In genomic region chr2:102992607-102993006, GRCh38 we compare ENCODE assay signal across 34 cellular contexts.
DNase-seq lines count a peak whose midpoint lies in the region; ATAC-seq, FAIRE-seq and TF ChIP-seq lines count a peak whose summit lies in the region.
"Had no signal": no experiment of that assay in that cellular context is flagged by ENCODE, and none has a peak within 500 bp of the region (broad histone marks: within the 10 kb centered on the region; RNA-seq: fewer than 3 reads in every experiment).

No MANE protein-coding gene starts in this region.

- TF ChIP-seq CTCF in A549 (IDR thresholded peaks at IDR 0.05) (no peak), HEK293 (tag by site-specific recombination; IDR thresholded peaks at IDR 0.05) (no peak), WTC11 (IDR thresholded peaks at IDR 0.05) (no peak)

- H3K4me2 ChIP-seq in A549: no peak overlapping the region
- H3K4me2 ChIP-seq: BLaER1; BLaER1 treated with 17β-estradiol and CSF1 and Interleukin-3, amounts not matched to agents 10 nM and 100 nM had no signal

- H3K9me3 Mint-ChIP-seq in WTC11: no peaks in the 10 kb centered on the region
- H3K9me3 Mint-ChIP-seq in activated T-cell treated with anti-CD3 and anti-CD28 coated beads, Interleukin-2, amount 50 U/mL, for 4 hours: no peaks in the 10 kb centered on the region
- no peaks in the 10 kb centered on the region for H3K9me3 Mint-ChIP-seq in stimulated activated naive B cell treated with anti-CD40 and anti-IgM and Interleukin-4, amounts not matched to agents 10 μg/mL and 1 μg/mL and 100 μg/mL, for 72 hours
- H3K9me3 Mint-ChIP-seq: CD8-positive, alpha-beta T cell had no signal

- H3K36me3 Mint-ChIP-seq in WTC11: no peaks in the 10 kb centered on the region
- H3K36me3 Mint-ChIP-seq in activated T-cell treated with anti-CD3 and anti-CD28 coated beads, Interleukin-2, amount 50 U/mL, for 4 hours (ENCODE audit: insufficient read depth): no peaks in the 10 kb centered on the region
- no peaks in the 10 kb centered on the region for H3K36me3 Mint-ChIP-seq in stimulated activated naive B cell treated with anti-CD40 and anti-IgM and Interleukin-4, amounts not matched to agents 10 μg/mL and 1 μg/mL and 100 μg/mL, for 72 hours
- H3K36me3 Mint-ChIP-seq: CD14-positive monocyte; CD4-positive, alpha-beta memory T cell; CD4-positive, CD25-positive, alpha-beta regulatory T cell; CD8-positive, alpha-beta memory T cell; CD8-positive, alpha-beta T cell had no signal

- no peaks in the 10 kb centered on the region for H3K4me1 Mint-ChIP-seq in WTC11
- H3K4me1 Mint-ChIP-seq in activated T-cell treated with anti-CD3 and anti-CD28 coated beads, Interleukin-2, amount 50 U/mL, for 4 hours (ENCODE audit: low read depth): no peaks in the 10 kb centered on the region
- H3K4me1 Mint-ChIP-seq in stimulated activated naive B cell treated with anti-CD40 and anti-IgM and Interleukin-4, amounts not matched to agents 10 μg/mL and 1 μg/mL and 100 μg/mL, for 72 hours: no peaks in the 10 kb centered on the region
- H3K4me1 Mint-ChIP-seq: B cell; CD14-positive monocyte; CD4-positive, CD25-positive, alpha-beta regulatory T cell; CD8-positive, alpha-beta memory T cell had no signal

- no peaks in the 10 kb centered on the region for H3K36me3 ChIP-seq in HEK293 (ENCODE audit: control insufficient read depth in 2 of 2, insufficient read depth in 1 of 2, low read length in 2 of 2)
- H3K36me3 ChIP-seq: BE2C; BLaER1; BLaER1 treated with 17β-estradiol and CSF1 and Interleukin-3, amounts not matched to agents 10 nM and 100 nM had no signal

- no peak overlapping the region for H3K4me3 ChIP-seq in A549
- no peak overlapping the region for H3K4me3 ChIP-seq in HEK293 (ENCODE audit: low read depth, low read length)
- H3K4me3 ChIP-seq: BLaER1; BLaER1 treated with 17β-estradiol and CSF1 and Interleukin-3, amounts not matched to agents 10 nM and 100 nM had no signal

- no peak for TF ChIP-seq EP300 in A549 (IDR thresholded peaks at IDR 0.05)

- no peaks in the 10 kb centered on the region for H3K9me3 ChIP-seq in A549
- H3K9me3 ChIP-seq in HEK293 (ENCODE audit: control insufficient read depth, insufficient read depth, low read depth, low read length): no peaks in the 10 kb centered on the region
- H3K9me3 ChIP-seq: BE2C; BLaER1; BLaER1 treated with 17β-estradiol and CSF1 and Interleukin-3, amounts not matched to agents 10 nM and 100 nM; Caco-2 had no signal

- 65% methylated on average over 5 of the region's 5 CpGs for WGBS in A549 (ENCODE audit: missing lambda C conversion rate)

- ATAC-seq in A549: no peak
- ATAC-seq in WTC11: no peak
- no peak for ATAC-seq in activated T-cell treated with anti-CD3 and anti-CD28 coated beads, Interleukin-2, amount 50 U/mL, for 4 hours
- ATAC-seq in stimulated activated naive B cell treated with anti-CD40 and anti-IgM and Interleukin-4, amounts not matched to agents 10 μg/mL and 1 μg/mL and 100 μg/mL, for 72 hours (replicated peaks): no peak
- ATAC-seq: CD8-positive, alpha-beta T cell had no signal

- DNase-seq in A549 (ENCODE audit: low read depth in 1 of 2, low spot score in 1 of 2) (no peak), WTC11 (ENCODE audit: low spot score) (no peak), islet precursor cell (no peak)
- DNase-seq in activated T-cell treated with anti-CD3 and anti-CD28 coated beads, Interleukin-2, amount 50 U/mL, for 4 hours: no peak
- DNase-seq in stimulated activated naive B cell treated with anti-CD40 and anti-IgM and Interleukin-4, amounts not matched to agents 10 μg/mL and 1 μg/mL and 100 μg/mL, for 72 hours: no peak
- DNase-seq: 8988T; ACHN; AML-193; BE2C; C1 segment of cervical spinal cord; Caco-2; Calu3; CD4-positive, alpha-beta memory T cell; CD4-positive, alpha-beta T cell; CD4-positive, CD25-positive, alpha-beta regulatory T cell; CD8-positive, alpha-beta memory T cell; CD8-positive, alpha-beta T cell; COR-L47; DMS 273 treated with DMSO at 0.1 percent for 48 hours; DMS153; DMS53; DMS79; DMS79 treated with DMSO at 0.1 percent for 48 hours; DND-41; EL had no signal

- H3K4me3 Mint-ChIP-seq in WTC11: no peak overlapping the region
- H3K4me3 Mint-ChIP-seq in activated T-cell treated with anti-CD3 and anti-CD28 coated beads, Interleukin-2, amount 50 U/mL, for 4 hours: no peak overlapping the region
- no peak overlapping the region for H3K4me3 Mint-ChIP-seq in stimulated activated naive B cell treated with anti-CD40 and anti-IgM and Interleukin-4, amounts not matched to agents 10 μg/mL and 1 μg/mL and 100 μg/mL, for 72 hours
- H3K4me3 Mint-ChIP-seq: B cell; CD14-positive monocyte; CD4-positive, alpha-beta memory T cell; CD4-positive, alpha-beta T cell; CD4-positive, CD25-positive, alpha-beta regulatory T cell; CD8-positive, alpha-beta memory T cell; CD8-positive, alpha-beta T cell had no signal

- FAIRE-seq in A549 (lab: Jason Lieb, UNC): no peak
- FAIRE-seq: A204.1, D721Med had no signal

- H3K27ac ChIP-seq in A549: no peak overlapping the region
- H3K27ac ChIP-seq in HEK293 (ENCODE audit: extremely low read depth, low read depth, low read length): no peak overlapping the region
- H3K27ac ChIP-seq: 22Rv1; BLaER1; BLaER1 treated with 17β-estradiol and CSF1 and Interleukin-3, amounts not matched to agents 10 nM and 100 nM; C4-2B had no signal

- CTCF ChIA-PET in A549 (lab: Yijun Ruan, JAX) (no interaction called here), HEK293 (lab: Yijun Ruan, JAX) (interaction anchor here (0.5 kb wide), 1 partner anchor 39 kb away, joined by 3 read pairs; no protein-coding TSS in a partner anchor), WTC11 (lab: Charles Lee) (interaction anchor here (0.7 to 1.3 kb wide), 4 partner anchors 12 to 187 kb away, joined by 3 to 4 read pairs (median 4); no protein-coding TSS in a partner anchor)

- H3K27me3 Mint-ChIP-seq in WTC11 (ENCODE audit: low read depth): no peaks in the 10 kb centered on the region
- H3K27me3 Mint-ChIP-seq in activated T-cell treated with anti-CD3 and anti-CD28 coated beads, Interleukin-2, amount 50 U/mL, for 4 hours (ENCODE audit: low read depth): peaks cover 2% of the 10 kb centered on the region
- H3K27me3 Mint-ChIP-seq in stimulated activated naive B cell treated with anti-CD40 and anti-IgM and Interleukin-4, amounts not matched to agents 10 μg/mL and 1 μg/mL and 100 μg/mL, for 72 hours: no peaks in the 10 kb centered on the region
- H3K27me3 Mint-ChIP-seq: B cell; CD4-positive, alpha-beta memory T cell; CD8-positive, alpha-beta memory T cell had no signal

- H3K27ac Mint-ChIP-seq in WTC11: no peak overlapping the region
- H3K27ac Mint-ChIP-seq in stimulated activated naive B cell treated with anti-CD40 and anti-IgM and Interleukin-4, amounts not matched to agents 10 μg/mL and 1 μg/mL and 100 μg/mL, for 72 hours: no peak overlapping the region
- H3K27ac Mint-ChIP-seq: B cell; CD14-positive monocyte; CD4-positive, alpha-beta memory T cell; CD4-positive, alpha-beta T cell; CD4-positive, CD25-positive, alpha-beta regulatory T cell; CD8-positive, alpha-beta memory T cell; CD8-positive, alpha-beta T cell had no signal

- POLR2A ChIA-PET in A549 (lab: Yijun Ruan, JAX) (no interaction called here), HEK293 (lab: Yijun Ruan, JAX) (no interaction called here), WTC11 (lab: Charles Lee) (no interaction called here)

- no peak for TF ChIP-seq RAD21 in A549 (conservative IDR thresholded peaks at IDR 0.05 in 1 of 2, IDR thresholded peaks at IDR 0.05 in 1 of 2)

- TF ChIP-seq POLR2A in A549 (IDR thresholded peaks at IDR 0.05; ENCODE audit: low read length): no peak

- H3K4me1 ChIP-seq in A549: no peaks in the 10 kb centered on the region
- H3K4me1 ChIP-seq in HEK293 (ENCODE audit: control insufficient read depth, insufficient read depth, low read length): no peaks in the 10 kb centered on the region
- H3K4me1 ChIP-seq: BE2C; BLaER1; BLaER1 treated with 17β-estradiol and CSF1 and Interleukin-3, amounts not matched to agents 10 nM and 100 nM; Caco-2 had no signal

TF ChIP-seq in A549, 52 proteins besides CTCF, POLR2A, EP300 and RAD21:
- TF ChIP-seq ZC3H11A (IDR thresholded peaks at IDR 0.05): peak; percentile 55
- TF ChIP-seq EHMT2 (IDR thresholded peaks at IDR 0.05; ENCODE audit: low read depth): no peak

TF ChIP-seq in HEK293, 187 proteins besides CTCF, POLR2A, EP300 and RAD21:
- no peak for TF ChIP-seq SALL2 (tag by site-specific recombination; IDR thresholded peaks at IDR 0.05; ENCODE audit: borderline replicate concordance)
- peak; percentile 20; the same call in 1 of the 2 replicates for TF ChIP-seq ZNF426 (tag by site-specific recombination; IDR thresholded peaks at IDR 0.05)

TF ChIP-seq in WTC11, 78 proteins besides CTCF, POLR2A, EP300 and RAD21:
- no peak for TF ChIP-seq ETV6 (CRISPR knock-in tag; IDR thresholded peaks at IDR 0.05)
- no peak for TF ChIP-seq ATF1 (CRISPR knock-in tag; IDR thresholded peaks at IDR 0.05)
- TF ChIP-seq RORB (CRISPR knock-in tag; IDR thresholded peaks at IDR 0.05): no peak
- peak; percentile 70 for TF ChIP-seq HMGA2 (CRISPR knock-in tag; IDR thresholded peaks at IDR 0.05)
TF ChIP-seq in WTC11: peak in this region for 1.
